28 cellular contexts compared by ENCODE assay signal in the genomic region with DNA sequence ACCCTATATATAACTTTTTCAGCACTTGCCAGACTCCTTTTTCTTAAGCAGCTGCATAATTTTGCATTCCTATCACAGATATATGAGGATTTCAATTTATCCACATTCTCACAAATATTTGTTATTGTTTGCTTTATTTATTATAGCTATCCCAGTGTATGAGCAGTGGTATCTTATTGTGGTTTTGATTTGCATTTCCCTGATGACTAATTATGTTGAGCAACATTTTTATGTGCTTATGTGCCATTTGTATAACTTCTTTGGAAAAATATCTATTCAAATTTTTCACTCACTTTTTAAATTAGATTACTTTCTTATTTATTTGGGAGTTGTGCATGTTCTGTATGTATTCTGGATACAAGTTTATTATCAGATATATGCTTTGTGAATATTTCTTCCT.
"Had no signal": no experiment of that assay in that cellular context is flagged by ENCODE, and none has a peak within 500 bp of the region (broad histone marks: within the 10 kb centered on the region; RNA-seq: fewer than 3 reads in every experiment).

No MANE protein-coding gene starts in this region.

- H3K4me3 ChIP-seq: gastrocnemius medialis, heart left ventricle had no signal

- H3K36me3 ChIP-seq: gastrocnemius medialis, heart left ventricle had no signal

- H3K27ac Mint-ChIP-seq: activated CD4-positive, alpha-beta memory T cell treated with anti-CD3 and anti-CD28 coated beads for 36 hours; activated CD4-positive, alpha-beta T cell treated with anti-CD3 and anti-CD28 coated beads for 36 hours; activated CD4-positive, alpha-beta T cell treated with anti-CD3 and anti-CD28 coated beads, Interleukin-2, amount 10 ng/mL, durations not matched to agents 24 days and 14 days; activated naive CD8-positive, alpha-beta T cell; activated T-helper 17 cell treated with anti-CD3 and anti-CD28 coated beads, Interleukin-2, amount 50 U/mL, for 72 hours; brain; effector memory CD8-positive, alpha-beta T cell had no signal

- H3K9me3 Mint-ChIP-seq: activated CD4-positive, alpha-beta T cell treated with anti-CD3 and anti-CD28 coated beads, Interleukin-2, amount 10 ng/mL, durations not matched to agents 24 days and 14 days had no signal

- H3K27me3 ChIP-seq: gastrocnemius medialis, heart left ventricle had no signal

- H3K9me3 ChIP-seq: gastrocnemius medialis had no signal

- FAIRE-seq: colon, endothelial cell of umbilical vein had no signal

- H3K4me1 Mint-ChIP-seq: activated CD4-positive, alpha-beta T cell treated with anti-CD3 and anti-CD28 coated beads for 36 hours; activated CD4-positive, alpha-beta T cell treated with anti-CD3 and anti-CD28 coated beads, Interleukin-2, amount 10 ng/mL, durations not matched to agents 24 days and 14 days; activated T-helper 17 cell treated with anti-CD3 and anti-CD28 coated beads, Interleukin-2, amount 50 U/mL, for 72 hours; brain had no signal

- H3K27me3 Mint-ChIP-seq: activated CD4-positive, alpha-beta memory T cell treated with anti-CD3 and anti-CD28 coated beads for 36 hours; activated CD4-positive, alpha-beta T cell treated with anti-CD3 and anti-CD28 coated beads for 36 hours; activated CD4-positive, alpha-beta T cell treated with anti-CD3 and anti-CD28 coated beads, Interleukin-2, amount 10 ng/mL, durations not matched to agents 24 days and 14 days; activated naive CD8-positive, alpha-beta T cell; activated T-helper 17 cell treated with anti-CD3 and anti-CD28 coated beads, Interleukin-2, amount 50 U/mL, for 72 hours; brain; effector memory CD8-positive, alpha-beta T cell had no signal

- H3K4me3 Mint-ChIP-seq: activated CD4-positive, alpha-beta memory T cell treated with anti-CD3 and anti-CD28 coated beads for 36 hours; activated CD4-positive, alpha-beta T cell treated with anti-CD3 and anti-CD28 coated beads for 36 hours; activated CD4-positive, alpha-beta T cell treated with anti-CD3 and anti-CD28 coated beads, Interleukin-2, amount 10 ng/mL, durations not matched to agents 24 days and 14 days; activated naive CD8-positive, alpha-beta T cell; activated T-cell treated with anti-CD3 and anti-CD28 coated beads, Interleukin-2, amount 50 U/mL, for 4 hours; activated T-helper 17 cell treated with anti-CD3 and anti-CD28 coated beads, Interleukin-2, amount 50 U/mL, for 72 hours; brain; effector memory CD8-positive, alpha-beta T cell had no signal

- H3K4me1 ChIP-seq: gastrocnemius medialis, heart left ventricle had no signal

- H3K36me3 Mint-ChIP-seq: activated CD4-positive, alpha-beta memory T cell treated with anti-CD3 and anti-CD28 coated beads for 36 hours; activated naive CD8-positive, alpha-beta T cell; brain had no signal

- ATAC-seq: activated CD4-positive, alpha-beta T cell treated with anti-CD3 and anti-CD28 coated beads for 36 hours; activated T-cell treated with anti-CD3 and anti-CD28 coated beads, Interleukin-2, amount 50 U/mL, for 4 hours; activated T-helper 17 cell treated with anti-CD3 and anti-CD28 coated beads, Interleukin-2, amount 50 U/mL, for 72 hours; effector memory CD8-positive, alpha-beta T cell; esophagus mucosa; gastrocnemius medialis; heart left ventricle had no signal

- DNase-seq: activated CD4-positive, alpha-beta memory T cell treated with anti-CD3 and anti-CD28 coated beads for 36 hours; activated CD4-positive, alpha-beta T cell treated with anti-CD3 and anti-CD28 coated beads for 36 hours; activated CD4-positive, alpha-beta T cell treated with anti-CD3 and anti-CD28 coated beads, Interleukin-2, amount 10 ng/mL, durations not matched to agents 24 days and 14 days; activated CD4-positive, CD25-positive, alpha-beta regulatory T cell; activated CD4-positive, CD25-positive, alpha-beta regulatory T cell treated with anti-CD3 and anti-CD28 coated beads, Interleukin-2, amount 50 U/mL, for 72 hours; activated effector memory CD4-positive, alpha-beta T cell treated with Interleukin-2 at 50 U/mL for 16 hours; activated gamma-delta T cell treated with Interleukin-2 at 50 U/mL for 16 hours; activated naive CD4-positive, alpha-beta T cell treated with anti-CD3 and anti-CD28 coated beads, Interleukin-2, amount 50 U/mL, for 16 hours; activated naive CD4-positive, alpha-beta T cell treated with Interleukin-2 at 50 U/mL for 16 hours; activated T-cell treated with anti-CD3 and anti-CD28 coated beads, Interleukin-2, amount 50 U/mL, for 4 hours; amygdala; aorta; caudate nucleus; cortex of kidney; dermis blood vessel endothelial cell; effector CD4-positive, alpha-beta T cell; effector memory CD8-positive, alpha-beta T cell; foreskin fibroblast; gastrocnemius medialis; glutamatergic neuron; heart left ventricle; T-helper 2 cell had no signal

- H3K27ac ChIP-seq: gastrocnemius medialis, heart left ventricle had no signal
